Comparison of ENCODE assay signal across 19 cellular contexts in genomic region chr16:88723507-88723887, GRCh38. TPM values are rescaled to one million over a fixed set of nuclear protein-coding genes. Genes with fewer than 3 reads are reported as not detected.
DNase-seq lines count a peak whose midpoint lies in the region; ATAC-seq and TF ChIP-seq lines count a peak whose summit lies in the region.
"Had no signal": no experiment of that assay in that cellular context is flagged by ENCODE, and none has a peak within 500 bp of the region (broad histone marks: within the 10 kb centered on the region; RNA-seq: fewer than 3 reads in every experiment).

No MANE protein-coding gene starts in this region.

- no peak overlapping the region for H3K4me3 Mint-ChIP-seq in stimulated activated effector memory CD8-positive, alpha-beta T cell treated with anti-CD3 and anti-CD28 coated beads, Interleukin-12 subunit alpha, Interleukin-12 subunit beta, amount 100 ng/mL, for 72 hours
- no peak overlapping the region for H3K4me3 Mint-ChIP-seq in CD8-positive, alpha-beta T cell
- H3K4me3 Mint-ChIP-seq: B cell; CD4-positive, CD25-positive, alpha-beta regulatory T cell; CD8-positive, alpha-beta memory T cell; GM23338 had no signal

- no peak for TF ChIP-seq CTCF in RWPE1 (conservative IDR thresholded peaks at IDR 0.05; ENCODE audit: low read depth)
- no peak for TF ChIP-seq CTCF in CD8-positive, alpha-beta T cell (IDR thresholded peaks at IDR 0.05)

- ATAC-seq in Right ventricle myocardium inferior (no peak), GM18870 (IDR thresholded peaks at IDR 0.05; ENCODE audit: unreplicated experiment) (no peak)
- ATAC-seq in stimulated activated effector memory CD8-positive, alpha-beta T cell treated with anti-CD3 and anti-CD28 coated beads, Interleukin-12 subunit alpha, Interleukin-12 subunit beta, amount 100 ng/mL, for 72 hours, result no peak
- ATAC-seq in CD8-positive, alpha-beta T cell, result no peak
- ATAC-seq: GM12878 had no signal

- H3K27me3 Mint-ChIP-seq in CD8-positive, alpha-beta T cell (ENCODE audit: low read depth), result no peaks in the 10 kb centered on the region
- H3K27me3 Mint-ChIP-seq: B cell; CD4-positive, CD25-positive, alpha-beta regulatory T cell had no signal

- peak; percentile 48 for DNase-seq in Right ventricle myocardium inferior (ENCODE audit: missing footprints)
- DNase-seq in cardiac septum (ENCODE audit: low spot score), result no peak
- DNase-seq in RWPE1 (ENCODE audit: low spot score), result no peak
- DNase-seq in stimulated activated effector memory CD8-positive, alpha-beta T cell treated with anti-CD3 and anti-CD28 coated beads, Interleukin-12 subunit alpha, Interleukin-12 subunit beta, amount 100 ng/mL, for 72 hours (ENCODE audit: low spot score in 2 of 2), result no peak
- no peak for DNase-seq in CD8-positive, alpha-beta T cell
- DNase-seq: CD4-positive, CD25-positive, alpha-beta regulatory T cell; CD8-positive, alpha-beta memory T cell; DMS 273 treated with DMSO at 0.1 percent for 48 hours; DMS79; EL; GDM1 had no signal

- H3K36me3 Mint-ChIP-seq in stimulated activated effector memory CD8-positive, alpha-beta T cell treated with anti-CD3 and anti-CD28 coated beads, Interleukin-12 subunit alpha, Interleukin-12 subunit beta, amount 100 ng/mL, for 72 hours, result peaks cover 82% of the 10 kb centered on the region
- H3K36me3 Mint-ChIP-seq in CD8-positive, alpha-beta T cell, result peaks cover 60% of the 10 kb centered on the region

- intact Hi-C loops in Right ventricle myocardium inferior (cut with DNase I) (no loop called here), cardiac septum (cut with DNase I) (no loop called here)
- intact Hi-C loops in CD8-positive, alpha-beta T cell (cut with DNase I, micrococcal nuclease), result no loop called here

- H3K9me3 Mint-ChIP-seq in stimulated activated effector memory CD8-positive, alpha-beta T cell treated with anti-CD3 and anti-CD28 coated beads, Interleukin-12 subunit alpha, Interleukin-12 subunit beta, amount 100 ng/mL, for 72 hours, result no peaks in the 10 kb centered on the region
- H3K9me3 Mint-ChIP-seq in CD8-positive, alpha-beta T cell, result no peaks in the 10 kb centered on the region
- H3K9me3 Mint-ChIP-seq: CD8-positive, alpha-beta memory T cell; GM23338 had no signal

- peak overlapping the region; percentile 60 for H3K27ac Mint-ChIP-seq in stimulated activated effector memory CD8-positive, alpha-beta T cell treated with anti-CD3 and anti-CD28 coated beads, Interleukin-12 subunit alpha, Interleukin-12 subunit beta, amount 100 ng/mL, for 72 hours
- H3K27ac Mint-ChIP-seq in CD8-positive, alpha-beta T cell, result no peak overlapping the region
- H3K27ac Mint-ChIP-seq: B cell; CD4-positive, CD25-positive, alpha-beta regulatory T cell; GM23338 had no signal

- H3K36me3 ChIP-seq in CD8-positive, alpha-beta T cell (ENCODE audit: insufficient read depth, low read length), result peaks cover 11% of the 10 kb centered on the region

- POLR2A ChIA-PET in RWPE1 (lab: Yijun Ruan, JAX; ENCODE audit: low non-redundant PET), result no interaction called here
- POLR2A ChIA-PET in CD8-positive, alpha-beta T cell (lab: Charles Lee), result no interaction called here

- H3K27me3 ChIP-seq in CD8-positive, alpha-beta T cell (ENCODE audit: insufficient read depth, low read length), result no peaks in the 10 kb centered on the region
- H3K27me3 ChIP-seq: BLaER1 had no signal

- CTCF ChIA-PET in RWPE1 (lab: Yijun Ruan, JAX), result interaction anchor here (1.3 kb wide), 1 partner anchor 14 kb away, joined by 6 read pairs; no protein-coding TSS in a partner anchor
- CTCF ChIA-PET in CD8-positive, alpha-beta T cell (lab: Charles Lee), result interaction anchor here (1.6 kb wide), 1 partner anchor 14 kb away, joined by 5 read pairs; no protein-coding TSS in a partner anchor

- H3K9me3 ChIP-seq in CD8-positive, alpha-beta T cell (ENCODE audit: low read length), result no peaks in the 10 kb centered on the region
- H3K9me3 ChIP-seq: BLaER1, HAP-1 had no signal

- H3K27ac ChIP-seq in RWPE1, result peak overlapping the region; percentile 9; the same call in 1 of the 2 replicates
- H3K27ac ChIP-seq in CD8-positive, alpha-beta T cell (ENCODE audit: low read depth, low read length), result no peak overlapping the region
- H3K27ac ChIP-seq: 22Rv1, BLaER1, C4-2B had no signal

- peaks cover 8% of the 10 kb centered on the region for H3K4me1 Mint-ChIP-seq in stimulated activated effector memory CD8-positive, alpha-beta T cell treated with anti-CD3 and anti-CD28 coated beads, Interleukin-12 subunit alpha, Interleukin-12 subunit beta, amount 100 ng/mL, for 72 hours
- H3K4me1 Mint-ChIP-seq in CD8-positive, alpha-beta T cell (ENCODE audit: low read depth), result no peaks in the 10 kb centered on the region
- H3K4me1 Mint-ChIP-seq: B cell; CD4-positive, CD25-positive, alpha-beta regulatory T cell; CD8-positive, alpha-beta memory T cell; GM23338 had no signal

- no peaks in the 10 kb centered on the region for H3K4me1 ChIP-seq in CD8-positive, alpha-beta T cell (ENCODE audit: insufficient read depth, low read length)
- H3K4me1 ChIP-seq: HAP-1 had no signal

- no peak overlapping the region for H3K4me3 ChIP-seq in CD8-positive, alpha-beta T cell (ENCODE audit: low read depth, low read length)
- H3K4me3 ChIP-seq: BLaER1, GM12878, GM23338, HAP-1 had no signal

RNA-seq across cellular contexts. Expression of gene CTU2, which starts 17.2 kb away (rescaled TPM):
- total RNA-seq in Right ventricle myocardium inferior (13.1 TPM), cardiac septum (14.9 TPM)
- 10 to 100 TPM; 59.5 to 60.4 TPM for total RNA-seq in CD8-positive, alpha-beta T cell

RNA-seq across cellular contexts. Expression of gene RNF166, which starts 17.3 kb away (rescaled TPM):
- total RNA-seq in Right ventricle myocardium inferior (17.0 TPM), cardiac septum (17.1 TPM)
- total RNA-seq in CD8-positive, alpha-beta T cell, result 100 to 1,000 TPM; 371 to 406 TPM

RNA-seq across cellular contexts. Expression of gene SNAI3, which starts 37.2 kb away (rescaled TPM):
- total RNA-seq in Right ventricle myocardium inferior (2.9 TPM), cardiac septum (0.97 TPM)
- total RNA-seq in CD8-positive, alpha-beta T cell, result 1 to 10 TPM; 3.1 to 3.4 TPM

Comparison
In these comparisons a context has a peak if more than half of its experiments do, and no peak if none do; other contexts are left out.
1. RNA of gene RNF166, which starts 17.3 kb away (total RNA-seq): 371 to 406 TPM in CD8-positive, alpha-beta T cell; 17.1 TPM in cardiac septum (single experiment) and 17.0 TPM in Right ventricle myocardium inferior (single experiment); every median in the first group is over 10 times any median in the second.